1 cellular context compared by ENCODE assay signal in the genomic region with DNA sequence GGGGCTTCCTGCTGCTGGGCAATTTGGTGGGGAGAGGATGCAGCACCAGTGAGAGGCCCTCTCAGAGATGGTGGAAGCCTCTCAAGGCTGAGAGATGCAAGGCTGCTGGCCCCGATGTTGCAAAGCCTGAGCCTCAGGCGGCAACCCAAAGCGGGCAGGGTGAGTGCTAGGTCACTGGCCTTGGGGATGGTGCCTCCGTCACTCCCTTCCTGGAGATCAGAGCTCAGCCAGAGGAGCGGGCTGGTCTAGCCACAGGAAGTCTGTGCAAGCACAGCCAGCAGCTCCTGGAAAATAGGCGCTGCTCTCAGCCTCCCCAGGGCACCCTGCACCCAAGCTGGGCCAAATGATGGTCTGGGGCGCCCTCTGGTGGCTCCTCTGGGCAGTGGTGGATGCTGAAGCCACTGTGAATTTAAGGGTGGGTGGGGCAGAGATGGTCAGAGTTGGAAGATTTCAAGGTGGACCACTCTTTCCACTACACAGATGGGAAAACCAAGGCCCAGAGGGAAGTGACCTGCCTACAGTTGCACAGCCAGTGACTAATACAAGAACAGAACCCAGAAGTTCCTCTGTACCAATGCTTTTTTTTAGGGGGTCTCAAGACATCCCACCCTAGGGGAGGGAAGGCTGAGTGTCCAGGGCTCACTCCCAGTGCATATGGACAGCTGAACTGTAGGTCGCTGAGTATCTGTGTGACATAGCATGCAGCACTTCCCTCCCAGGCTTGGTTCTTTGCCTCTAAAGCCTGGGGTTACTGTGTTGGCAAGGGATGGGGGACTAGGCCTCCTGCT.
TF ChIP-seq lines count a peak whose summit lies in the region.

No MANE protein-coding gene starts in this region.

TF ChIP-seq in K562, 482 proteins besides CTCF, POLR2A, EP300 and RAD21 (continued from another document and continues in another):
- TF ChIP-seq, protein P1, sequence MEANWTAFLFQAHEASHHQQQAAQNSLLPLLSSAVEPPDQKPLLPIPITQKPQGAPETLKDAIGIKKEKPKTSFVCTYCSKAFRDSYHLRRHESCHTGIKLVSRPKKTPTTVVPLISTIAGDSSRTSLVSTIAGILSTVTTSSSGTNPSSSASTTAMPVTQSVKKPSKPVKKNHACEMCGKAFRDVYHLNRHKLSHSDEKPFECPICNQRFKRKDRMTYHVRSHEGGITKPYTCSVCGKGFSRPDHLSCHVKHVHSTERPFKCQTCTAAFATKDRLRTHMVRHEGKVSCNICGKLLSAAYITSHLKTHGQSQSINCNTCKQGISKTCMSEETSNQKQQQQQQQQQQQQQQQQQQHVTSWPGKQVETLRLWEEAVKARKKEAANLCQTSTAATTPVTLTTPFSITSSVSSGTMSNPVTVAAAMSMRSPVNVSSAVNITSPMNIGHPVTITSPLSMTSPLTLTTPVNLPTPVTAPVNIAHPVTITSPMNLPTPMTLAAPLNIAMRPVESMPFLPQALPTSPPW (CRISPR knock-in tag; IDR thresholded peaks at IDR 0.05) = peak; percentile 68
- TF ChIP-seq, protein P2, sequence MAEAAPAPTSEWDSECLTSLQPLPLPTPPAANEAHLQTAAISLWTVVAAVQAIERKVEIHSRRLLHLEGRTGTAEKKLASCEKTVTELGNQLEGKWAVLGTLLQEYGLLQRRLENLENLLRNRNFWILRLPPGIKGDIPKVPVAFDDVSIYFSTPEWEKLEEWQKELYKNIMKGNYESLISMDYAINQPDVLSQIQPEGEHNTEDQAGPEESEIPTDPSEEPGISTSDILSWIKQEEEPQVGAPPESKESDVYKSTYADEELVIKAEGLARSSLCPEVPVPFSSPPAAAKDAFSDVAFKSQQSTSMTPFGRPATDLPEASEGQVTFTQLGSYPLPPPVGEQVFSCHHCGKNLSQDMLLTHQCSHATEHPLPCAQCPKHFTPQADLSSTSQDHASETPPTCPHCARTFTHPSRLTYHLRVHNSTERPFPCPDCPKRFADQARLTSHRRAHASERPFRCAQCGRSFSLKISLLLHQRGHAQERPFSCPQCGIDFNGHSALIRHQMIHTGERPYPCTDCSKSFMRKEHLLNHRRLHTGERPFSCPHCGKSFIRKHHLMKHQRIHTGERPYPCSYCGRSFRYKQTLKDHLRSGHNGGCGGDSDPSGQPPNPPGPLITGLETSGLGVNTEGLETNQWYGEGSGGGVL (CRISPR knock-in tag; IDR thresholded peaks at IDR 0.05) = no peak
- TF ChIP-seq ETV1 (tag; conservative IDR thresholded peaks at IDR 0.05; ENCODE audit: low read depth) = peak; percentile 76
- peak; percentile 55; the same call in 1 of the 2 replicates for TF ChIP-seq ZKSCAN1 (IDR thresholded peaks at IDR 0.05; ENCODE audit: low read depth, low read length)
- no peak for TF ChIP-seq ZNF76 (CRISPR knock-in tag; IDR thresholded peaks at IDR 0.05; ENCODE audit: borderline replicate concordance)
- TF ChIP-seq, protein P3, sequence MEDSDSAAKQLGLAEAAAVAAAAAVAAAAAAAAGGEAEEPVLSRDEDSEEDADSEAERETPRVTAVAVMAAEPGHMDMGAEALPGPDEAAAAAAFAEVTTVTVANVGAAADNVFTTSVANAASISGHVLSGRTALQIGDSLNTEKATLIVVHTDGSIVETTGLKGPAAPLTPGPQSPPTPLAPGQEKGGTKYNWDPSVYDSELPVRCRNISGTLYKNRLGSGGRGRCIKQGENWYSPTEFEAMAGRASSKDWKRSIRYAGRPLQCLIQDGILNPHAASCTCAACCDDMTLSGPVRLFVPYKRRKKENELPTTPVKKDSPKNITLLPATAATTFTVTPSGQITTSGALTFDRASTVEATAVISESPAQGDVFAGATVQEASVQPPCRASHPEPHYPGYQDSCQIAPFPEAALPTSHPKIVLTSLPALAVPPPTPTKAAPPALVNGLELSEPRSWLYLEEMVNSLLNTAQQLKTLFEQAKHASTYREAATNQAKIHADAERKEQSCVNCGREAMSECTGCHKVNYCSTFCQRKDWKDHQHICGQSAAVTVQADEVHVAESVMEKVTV (CRISPR knock-in tag; IDR thresholded peaks at IDR 0.05) = peak; percentile 96
- peak; percentile 95 for TF ChIP-seq ARID2 (IDR thresholded peaks at IDR 0.05)
- TF ChIP-seq, protein P4, sequence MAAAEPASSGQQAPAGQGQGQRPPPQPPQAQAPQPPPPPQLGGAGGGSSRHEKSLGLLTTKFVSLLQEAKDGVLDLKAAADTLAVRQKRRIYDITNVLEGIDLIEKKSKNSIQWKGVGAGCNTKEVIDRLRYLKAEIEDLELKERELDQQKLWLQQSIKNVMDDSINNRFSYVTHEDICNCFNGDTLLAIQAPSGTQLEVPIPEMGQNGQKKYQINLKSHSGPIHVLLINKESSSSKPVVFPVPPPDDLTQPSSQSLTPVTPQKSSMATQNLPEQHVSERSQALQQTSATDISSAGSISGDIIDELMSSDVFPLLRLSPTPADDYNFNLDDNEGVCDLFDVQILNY (CRISPR knock-in tag; IDR thresholded peaks at IDR 0.05) = no peak
- 0 out of 2 replicates have a peak, but pooled peaks have one; percentile 29 for TF ChIP-seq NR4A1 (CRISPR knock-in tag; IDR thresholded peaks at IDR 0.05)
- no peak for TF ChIP-seq NR4A1 (tag; IDR thresholded peaks at IDR 0.05)
- TF ChIP-seq, protein P5, sequence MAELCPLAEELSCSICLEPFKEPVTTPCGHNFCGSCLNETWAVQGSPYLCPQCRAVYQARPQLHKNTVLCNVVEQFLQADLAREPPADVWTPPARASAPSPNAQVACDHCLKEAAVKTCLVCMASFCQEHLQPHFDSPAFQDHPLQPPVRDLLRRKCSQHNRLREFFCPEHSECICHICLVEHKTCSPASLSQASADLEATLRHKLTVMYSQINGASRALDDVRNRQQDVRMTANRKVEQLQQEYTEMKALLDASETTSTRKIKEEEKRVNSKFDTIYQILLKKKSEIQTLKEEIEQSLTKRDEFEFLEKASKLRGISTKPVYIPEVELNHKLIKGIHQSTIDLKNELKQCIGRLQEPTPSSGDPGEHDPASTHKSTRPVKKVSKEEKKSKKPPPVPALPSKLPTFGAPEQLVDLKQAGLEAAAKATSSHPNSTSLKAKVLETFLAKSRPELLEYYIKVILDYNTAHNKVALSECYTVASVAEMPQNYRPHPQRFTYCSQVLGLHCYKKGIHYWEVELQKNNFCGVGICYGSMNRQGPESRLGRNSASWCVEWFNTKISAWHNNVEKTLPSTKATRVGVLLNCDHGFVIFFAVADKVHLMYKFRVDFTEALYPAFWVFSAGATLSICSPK (IDR thresholded peaks at IDR 0.05; ENCODE audit: borderline replicate concordance) = no peak
- TF ChIP-seq GABPB1 (CRISPR knock-in tag; IDR thresholded peaks at IDR 0.05) = 0 out of 2 replicates have a peak, but pooled peaks have one; percentile 47
- no peak for TF ChIP-seq ZNF140 (CRISPR knock-in tag; IDR thresholded peaks at IDR 0.05)
- TF ChIP-seq KLF6 (CRISPR knock-in tag; IDR thresholded peaks at IDR 0.05; ENCODE audit: borderline replicate concordance) = no peak
- TF ChIP-seq, protein P6, sequence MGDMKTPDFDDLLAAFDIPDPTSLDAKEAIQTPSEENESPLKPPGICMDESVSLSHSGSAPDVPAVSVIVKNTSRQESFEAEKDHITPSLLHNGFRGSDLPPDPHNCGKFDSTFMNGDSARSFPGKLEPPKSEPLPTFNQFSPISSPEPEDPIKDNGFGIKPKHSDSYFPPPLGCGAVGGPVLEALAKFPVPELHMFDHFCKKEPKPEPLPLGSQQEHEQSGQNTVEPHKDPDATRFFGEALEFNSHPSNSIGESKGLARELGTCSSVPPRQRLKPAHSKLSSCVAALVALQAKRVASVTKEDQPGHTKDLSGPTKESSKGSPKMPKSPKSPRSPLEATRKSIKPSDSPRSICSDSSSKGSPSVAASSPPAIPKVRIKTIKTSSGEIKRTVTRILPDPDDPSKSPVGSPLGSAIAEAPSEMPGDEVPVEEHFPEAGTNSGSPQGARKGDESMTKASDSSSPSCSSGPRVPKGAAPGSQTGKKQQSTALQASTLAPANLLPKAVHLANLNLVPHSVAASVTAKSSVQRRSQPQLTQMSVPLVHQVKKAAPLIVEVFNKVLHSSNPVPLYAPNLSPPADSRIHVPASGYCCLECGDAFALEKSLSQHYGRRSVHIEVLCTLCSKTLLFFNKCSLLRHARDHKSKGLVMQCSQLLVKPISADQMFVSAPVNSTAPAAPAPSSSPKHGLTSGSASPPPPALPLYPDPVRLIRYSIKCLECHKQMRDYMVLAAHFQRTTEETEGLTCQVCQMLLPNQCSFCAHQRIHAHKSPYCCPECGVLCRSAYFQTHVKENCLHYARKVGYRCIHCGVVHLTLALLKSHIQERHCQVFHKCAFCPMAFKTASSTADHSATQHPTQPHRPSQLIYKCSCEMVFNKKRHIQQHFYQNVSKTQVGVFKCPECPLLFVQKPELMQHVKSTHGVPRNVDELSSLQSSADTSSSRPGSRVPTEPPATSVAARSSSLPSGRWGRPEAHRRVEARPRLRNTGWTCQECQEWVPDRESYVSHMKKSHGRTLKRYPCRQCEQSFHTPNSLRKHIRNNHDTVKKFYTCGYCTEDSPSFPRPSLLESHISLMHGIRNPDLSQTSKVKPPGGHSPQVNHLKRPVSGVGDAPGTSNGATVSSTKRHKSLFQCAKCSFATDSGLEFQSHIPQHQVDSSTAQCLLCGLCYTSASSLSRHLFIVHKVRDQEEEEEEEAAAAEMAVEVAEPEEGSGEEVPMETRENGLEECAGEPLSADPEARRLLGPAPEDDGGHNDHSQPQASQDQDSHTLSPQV (IDR thresholded peaks at IDR 0.05) = peak; percentile 66
- TF ChIP-seq, protein P7, sequence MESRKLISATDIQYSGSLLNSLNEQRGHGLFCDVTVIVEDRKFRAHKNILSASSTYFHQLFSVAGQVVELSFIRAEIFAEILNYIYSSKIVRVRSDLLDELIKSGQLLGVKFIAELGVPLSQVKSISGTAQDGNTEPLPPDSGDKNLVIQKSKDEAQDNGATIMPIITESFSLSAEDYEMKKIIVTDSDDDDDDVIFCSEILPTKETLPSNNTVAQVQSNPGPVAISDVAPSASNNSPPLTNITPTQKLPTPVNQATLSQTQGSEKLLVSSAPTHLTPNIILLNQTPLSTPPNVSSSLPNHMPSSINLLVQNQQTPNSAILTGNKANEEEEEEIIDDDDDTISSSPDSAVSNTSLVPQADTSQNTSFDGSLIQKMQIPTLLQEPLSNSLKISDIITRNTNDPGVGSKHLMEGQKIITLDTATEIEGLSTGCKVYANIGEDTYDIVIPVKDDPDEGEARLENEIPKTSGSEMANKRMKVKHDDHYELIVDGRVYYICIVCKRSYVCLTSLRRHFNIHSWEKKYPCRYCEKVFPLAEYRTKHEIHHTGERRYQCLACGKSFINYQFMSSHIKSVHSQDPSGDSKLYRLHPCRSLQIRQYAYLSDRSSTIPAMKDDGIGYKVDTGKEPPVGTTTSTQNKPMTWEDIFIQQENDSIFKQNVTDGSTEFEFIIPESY (CRISPR knock-in tag; IDR thresholded peaks at IDR 0.05) = 0 out of 2 replicates have a peak, but pooled peaks have one; percentile 34
- TF ChIP-seq ZNF143 (CRISPR knock-in tag; IDR thresholded peaks at IDR 0.05) = no peak
- no peak for TF ChIP-seq ZNF408 (CRISPR knock-in tag; IDR thresholded peaks at IDR 0.05; ENCODE audit: low read depth)
- TF ChIP-seq, protein P8, sequence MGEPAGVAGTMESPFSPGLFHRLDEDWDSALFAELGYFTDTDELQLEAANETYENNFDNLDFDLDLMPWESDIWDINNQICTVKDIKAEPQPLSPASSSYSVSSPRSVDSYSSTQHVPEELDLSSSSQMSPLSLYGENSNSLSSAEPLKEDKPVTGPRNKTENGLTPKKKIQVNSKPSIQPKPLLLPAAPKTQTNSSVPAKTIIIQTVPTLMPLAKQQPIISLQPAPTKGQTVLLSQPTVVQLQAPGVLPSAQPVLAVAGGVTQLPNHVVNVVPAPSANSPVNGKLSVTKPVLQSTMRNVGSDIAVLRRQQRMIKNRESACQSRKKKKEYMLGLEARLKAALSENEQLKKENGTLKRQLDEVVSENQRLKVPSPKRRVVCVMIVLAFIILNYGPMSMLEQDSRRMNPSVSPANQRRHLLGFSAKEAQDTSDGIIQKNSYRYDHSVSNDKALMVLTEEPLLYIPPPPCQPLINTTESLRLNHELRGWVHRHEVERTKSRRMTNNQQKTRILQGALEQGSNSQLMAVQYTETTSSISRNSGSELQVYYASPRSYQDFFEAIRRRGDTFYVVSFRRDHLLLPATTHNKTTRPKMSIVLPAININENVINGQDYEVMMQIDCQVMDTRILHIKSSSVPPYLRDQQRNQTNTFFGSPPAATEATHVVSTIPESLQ (CRISPR knock-in tag; IDR thresholded peaks at IDR 0.05) = peak; percentile 83; the same call in 1 of the 2 replicates
- peak; percentile 45; the same call in 1 of the 2 replicates for TF ChIP-seq MYC (IDR thresholded peaks at IDR 0.05; ENCODE audit: low read depth, low read length)
- TF ChIP-seq MYC (CRISPR knock-in tag; IDR thresholded peaks at IDR 0.05; ENCODE audit: borderline replicate concordance, low read depth) = no peak
- TF ChIP-seq ESRRA (IDR thresholded peaks at IDR 0.05; ENCODE audit: borderline replicate concordance, low read depth) = peak; percentile 39; the same call in 1 of the 2 replicates
- peak; percentile 100 for TF ChIP-seq SMC3 (conservative IDR thresholded peaks at IDR 0.05; ENCODE audit: insufficient read depth, low read depth, low read length)
- peak; percentile 30; the same call in 1 of the 2 replicates for TF ChIP-seq RBFOX2 (IDR thresholded peaks at IDR 0.05; ENCODE audit: low read depth, low read length)
- TF ChIP-seq, protein P9, sequence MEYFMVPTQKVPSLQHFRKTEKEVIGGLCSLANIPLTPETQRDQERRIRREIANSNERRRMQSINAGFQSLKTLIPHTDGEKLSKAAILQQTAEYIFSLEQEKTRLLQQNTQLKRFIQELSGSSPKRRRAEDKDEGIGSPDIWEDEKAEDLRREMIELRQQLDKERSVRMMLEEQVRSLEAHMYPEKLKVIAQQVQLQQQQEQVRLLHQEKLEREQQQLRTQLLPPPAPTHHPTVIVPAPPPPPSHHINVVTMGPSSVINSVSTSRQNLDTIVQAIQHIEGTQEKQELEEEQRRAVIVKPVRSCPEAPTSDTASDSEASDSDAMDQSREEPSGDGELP (CRISPR knock-in tag; IDR thresholded peaks at IDR 0.05; ENCODE audit: borderline replicate concordance) = peak; percentile 68; the same call in 1 of the 2 replicates
- no peak for TF ChIP-seq THRAP3 (IDR thresholded peaks at IDR 0.05; ENCODE audit: borderline replicate concordance)
- TF ChIP-seq, protein P10, sequence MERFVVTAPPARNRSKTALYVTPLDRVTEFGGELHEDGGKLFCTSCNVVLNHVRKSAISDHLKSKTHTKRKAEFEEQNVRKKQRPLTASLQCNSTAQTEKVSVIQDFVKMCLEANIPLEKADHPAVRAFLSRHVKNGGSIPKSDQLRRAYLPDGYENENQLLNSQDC (CRISPR knock-in tag; IDR thresholded peaks at IDR 0.05) = no peak
- TF ChIP-seq YY1 (IDR thresholded peaks at IDR 0.05; ENCODE audit: borderline replicate concordance in 1 of 3, control insufficient read depth in 1 of 3, extremely low read depth in 1 of 3, insufficient read depth in 3 of 3, insufficient read length in 1 of 3, insufficient replicate concordance in 2 of 3, low read depth in 1 of 3, low read length in 2 of 3) = peak in 2 of 3 experiments; percentile 15 to 35
- TF ChIP-seq XRCC5 (IDR thresholded peaks at IDR 0.05; ENCODE audit: low read depth, low read length) = 0 out of 2 replicates have a peak, but pooled peaks have one; percentile 30
